23 cellular contexts compared by ENCODE assay signal in the genomic region with DNA sequence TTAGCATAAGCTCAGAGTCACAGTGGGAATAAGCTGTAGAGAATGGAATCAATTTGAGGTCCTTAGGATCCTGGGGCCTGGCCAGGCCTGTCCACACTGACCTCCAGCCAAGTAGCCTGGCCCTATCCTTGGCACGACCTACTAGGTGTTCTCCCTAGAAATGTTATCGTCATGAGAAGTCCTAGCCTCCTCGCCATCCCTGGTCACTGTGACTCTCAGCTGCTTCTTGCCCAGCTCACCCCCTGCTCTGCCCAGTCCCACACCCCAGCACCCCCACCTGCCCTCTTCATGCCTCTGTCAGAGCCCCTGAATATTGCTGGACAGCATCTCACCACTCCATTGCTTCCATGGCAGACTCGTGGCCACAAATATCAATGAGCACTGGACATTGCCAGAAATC. TPM values are rescaled to one million over a fixed set of nuclear protein-coding genes. Genes with fewer than 3 reads are reported as not detected.
"Had no signal": no experiment of that assay in that cellular context is flagged by ENCODE, and none has a peak within 500 bp of the region (broad histone marks: within the 10 kb centered on the region; RNA-seq: fewer than 3 reads in every experiment).

No MANE protein-coding gene starts in this region.

- H3K9me3 ChIP-seq: breast epithelium, esophagus squamous epithelium, left ventricle myocardium inferior, upper lobe of left lung had no signal

- H3K4me3 ChIP-seq: breast epithelium, esophagus squamous epithelium, left ventricle myocardium inferior, upper lobe of left lung had no signal

- H3K36me3 ChIP-seq: breast epithelium, esophagus squamous epithelium, left ventricle myocardium inferior, upper lobe of left lung had no signal

- DNase-seq: activated CD4-positive, alpha-beta T cell treated with anti-CD3 and anti-CD28 coated beads for 48 hours; activated CD4-positive, alpha-beta T cell treated with anti-CD3 and anti-CD28 coated beads, Interleukin-2, amount 50 U/mL, for 48 hours; activated CD4-positive, CD25-positive, alpha-beta regulatory T cell; activated CD8-positive, alpha-beta memory T cell treated with anti-CD3 and anti-CD28 coated beads for 24 hours; effector CD8-positive, alpha-beta T cell; esophagus squamous epithelium; foreskin melanocyte; left ventricle myocardium inferior; occipital lobe; stimulated activated CD4-positive, alpha-beta T cell treated with anti-CD3 and anti-CD28 coated beads, Interleukin-12 subunit alpha, Interleukin-12 subunit beta, amount 100 ng/mL, for 4 hours; stimulated activated CD4-positive, alpha-beta T cell treated with anti-CD3 and anti-CD28 coated beads, Interleukin-4, amount 100 ng/mL, for 1 hour had no signal

- ATAC-seq: right cardiac atrium had no signal

- H3K36me3 Mint-ChIP-seq: activated naive CD4-positive, alpha-beta T cell treated with anti-CD3 and anti-CD28 coated beads, Interleukin-2, amount 50 U/mL, for 24 hours had no signal

- H3K27ac Mint-ChIP-seq: activated naive CD4-positive, alpha-beta T cell treated with anti-CD3 and anti-CD28 coated beads, Interleukin-2, amount 50 U/mL, for 24 hours; activated T-helper 1 cell treated with anti-CD3 and anti-CD28 coated beads, Interleukin-12 subunit alpha, Interleukin-12 subunit beta, Interleukin-2, Interleukin-4 antibody, amounts not matched to agents 30 ng/mL and 10 ng/mL and 1 ng/mL, durations not matched to agents 14 hours and 24 hours and 36 hours; stimulated activated naive CD8-positive, alpha-beta T cell treated with anti-CD3 and anti-CD28 coated beads, Interleukin-15, Interleukin-2, amounts not matched to agents 100 ng/mL and 50 ng/mL, for 24 hours had no signal

- H3K9me3 Mint-ChIP-seq: activated naive CD4-positive, alpha-beta T cell treated with anti-CD3 and anti-CD28 coated beads, Interleukin-2, amount 50 U/mL, for 24 hours; activated T-helper 1 cell treated with anti-CD3 and anti-CD28 coated beads, Interleukin-12 subunit alpha, Interleukin-12 subunit beta, Interleukin-2, Interleukin-4 antibody, amounts not matched to agents 30 ng/mL and 10 ng/mL and 1 ng/mL, durations not matched to agents 14 hours and 24 hours and 36 hours; central memory CD8-positive, alpha-beta T cell; stimulated activated naive CD8-positive, alpha-beta T cell treated with anti-CD3 and anti-CD28 coated beads, Interleukin-15, Interleukin-2, amounts not matched to agents 100 ng/mL and 50 ng/mL, for 24 hours had no signal

- H3K27ac ChIP-seq: breast epithelium, epithelial cell of prostate, esophagus squamous epithelium, left ventricle myocardium inferior, upper lobe of left lung had no signal

- H3K4me1 ChIP-seq: breast epithelium had no signal

- H3K4me3 Mint-ChIP-seq: activated naive CD4-positive, alpha-beta T cell treated with anti-CD3 and anti-CD28 coated beads, Interleukin-2, amount 50 U/mL, for 24 hours; activated T-helper 1 cell treated with anti-CD3 and anti-CD28 coated beads, Interleukin-12 subunit alpha, Interleukin-12 subunit beta, Interleukin-2, Interleukin-4 antibody, amounts not matched to agents 30 ng/mL and 10 ng/mL and 1 ng/mL, durations not matched to agents 14 hours and 24 hours and 36 hours; central memory CD8-positive, alpha-beta T cell; stimulated activated naive CD8-positive, alpha-beta T cell treated with anti-CD3 and anti-CD28 coated beads, Interleukin-15, Interleukin-2, amounts not matched to agents 100 ng/mL and 50 ng/mL, for 24 hours had no signal

RNA-seq across cellular contexts. Expression of gene KCP, which starts 7.8 kb away (rescaled TPM):
- total RNA-seq: activated T-helper 1 cell treated with anti-CD3 and anti-CD28 coated beads, Interleukin-12 subunit alpha, Interleukin-12 subunit beta, Interleukin-2, Interleukin-4 antibody, amounts not matched to agents 30 ng/mL and 10 ng/mL and 1 ng/mL, durations not matched to agents 14 hours and 24 hours and 36 hours; dermis microvascular lymphatic vessel endothelial cell; lung microvascular endothelial cell had no signal

RNA-seq across cellular contexts. Expression of gene IRF5, which starts 19.5 kb away (rescaled TPM):
- total RNA-seq: glomerular endothelial cell, lung microvascular endothelial cell had no signal
- polyA plus RNA-seq: neural cell had no signal
